Comparison of ENCODE assay signal across 8 cellular contexts in genomic region chr16:56279132-56279531, GRCh38.
DNase-seq lines count a peak whose midpoint lies in the region; ATAC-seq lines count a peak whose summit lies in the region.

No MANE protein-coding gene starts in this region.

- DNase-seq in SIG-M5 (lab: John Stamatoyannopoulos, UW) (peak; percentile 10), 8988T (no peak), occipital lobe (lab: John Stamatoyannopoulos, UW) (no peak), Ammon's horn (ENCODE audit: low spot score) (no peak), NCI-H82 (lab: John Stamatoyannopoulos, UW) (no peak)
- peak; percentile 41 for DNase-seq in activated gamma-delta T cell treated with anti-CD3 and anti-CD28 coated beads, Interleukin-2, amount 50 U/mL, for 16 hours (ENCODE audit: low read depth)
- peak; percentile 56 to 62 for DNase-seq in stimulated activated CD4-positive, alpha-beta T cell treated with anti-CD3 and anti-CD28 coated beads, Interleukin-2, amount 100 ng/mL, for 24 hours

- ATAC-seq in GM18867 (IDR thresholded peaks at IDR 0.05; ENCODE audit: unreplicated experiment), result peak; percentile 81

Comparison
In these comparisons a context has a peak if more than half of its experiments do, and no peak if none do; other contexts are left out.
1. DNase-seq: peak in SIG-M5 (single experiment), activated gamma-delta T cell treated with anti-CD3 and anti-CD28 coated beads, Interleukin-2, amount 50 U/mL, for 16 hours (single experiment) and stimulated activated CD4-positive, alpha-beta T cell treated with anti-CD3 and anti-CD28 coated beads, Interleukin-2, amount 100 ng/mL, for 24 hours (2 of 2); none in 8988T (single experiment), occipital lobe (single experiment), Ammon's horn (single experiment) and NCI-H82 (single experiment).